Comparison of ENCODE assay signal across 1 cellular context in the genomic region with DNA sequence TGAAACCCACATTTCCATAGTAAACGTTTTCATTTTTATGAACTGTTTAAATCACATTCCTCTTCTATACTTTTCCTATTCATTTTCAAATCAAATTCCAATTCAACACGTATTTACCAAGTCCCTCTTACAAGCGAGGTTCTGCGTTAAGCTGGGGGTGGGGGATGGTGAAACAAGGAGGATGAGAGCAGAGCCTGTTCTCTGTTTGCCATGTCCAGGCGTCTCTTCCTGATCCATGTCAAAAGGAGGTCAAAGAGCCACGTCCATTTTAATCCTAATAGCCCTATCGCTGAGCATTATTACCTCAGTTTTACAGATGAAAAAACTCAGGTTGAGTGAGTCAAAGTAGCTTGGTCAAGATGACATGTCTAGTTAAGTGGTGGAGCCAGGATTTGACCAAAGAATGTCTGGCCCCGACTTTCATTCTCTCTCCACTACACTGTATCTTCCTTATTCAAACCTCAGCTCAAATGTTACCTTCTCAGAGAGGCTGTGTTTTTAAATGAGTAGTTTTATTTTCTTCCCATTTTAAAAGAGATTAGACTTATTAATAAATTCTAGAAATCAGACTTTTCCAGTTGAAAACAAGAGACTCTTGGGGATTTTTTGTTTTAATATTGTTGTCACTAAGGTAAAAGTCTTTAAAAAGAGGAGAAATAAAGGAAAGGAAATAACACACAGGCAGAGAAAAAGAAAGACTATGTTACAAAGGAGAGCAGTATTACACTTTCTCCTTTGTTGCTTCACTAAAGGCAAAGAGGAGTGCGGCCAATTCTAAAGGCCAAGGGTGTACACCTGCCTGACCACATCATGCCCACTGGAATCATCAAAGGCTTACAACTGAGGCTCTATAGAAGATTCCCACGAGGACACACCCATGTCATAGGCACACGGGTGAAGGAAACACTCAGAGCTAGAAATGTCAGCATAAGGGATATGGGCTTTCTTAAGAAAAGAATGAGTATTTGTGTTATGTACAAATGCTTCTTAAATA.
TF ChIP-seq lines count a peak whose summit lies in the region.

No MANE protein-coding gene starts in this region.

TF ChIP-seq in endothelial cell of umbilical vein, 7 proteins besides CTCF, POLR2A, EP300 and RAD21 (continued from another document):
- TF ChIP-seq, protein P1, sequence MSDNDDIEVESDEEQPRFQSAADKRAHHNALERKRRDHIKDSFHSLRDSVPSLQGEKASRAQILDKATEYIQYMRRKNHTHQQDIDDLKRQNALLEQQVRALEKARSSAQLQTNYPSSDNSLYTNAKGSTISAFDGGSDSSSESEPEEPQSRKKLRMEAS (IDR thresholded peaks at IDR 0.05; ENCODE audit: insufficient read depth, insufficient read length): no peak
- TF ChIP-seq FOS (IDR thresholded peaks at IDR 0.05; ENCODE audit: borderline replicate concordance, insufficient read depth, low read length): no peak
- TF ChIP-seq POLR2AphosphoS5 (IDR thresholded peaks at IDR 0.05; ENCODE audit: insufficient read depth, low read depth, low read length): no peak
